Comparison of ENCODE assay signal across 14 cellular contexts in the genomic region with DNA sequence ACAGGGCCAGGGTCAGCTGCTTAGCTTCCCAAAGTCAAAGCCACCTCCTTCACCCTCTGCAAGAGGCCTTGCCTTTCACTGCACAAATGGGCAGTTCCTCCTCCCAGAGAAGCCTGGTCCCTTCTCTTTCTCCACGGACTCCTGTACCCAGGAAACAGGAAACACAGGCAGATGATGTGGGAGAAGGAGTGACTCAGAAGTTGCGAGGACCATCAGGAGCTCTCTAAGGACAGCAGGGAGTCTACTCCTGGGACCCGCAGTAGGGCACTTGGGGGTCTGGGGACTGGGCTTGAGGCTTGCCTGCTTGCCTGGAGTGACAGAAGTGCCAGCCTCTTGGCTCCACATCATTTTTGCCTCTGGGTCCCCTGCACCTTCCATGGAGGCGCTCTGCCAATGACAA. TPM values are rescaled to one million over a fixed set of nuclear protein-coding genes. Genes with fewer than 3 reads are reported as not detected.
A peak's percentile ranks its signal among the peaks of the same experiment; 100 is the strongest.
DNase-seq lines count a peak whose midpoint lies in the region; ATAC-seq, FAIRE-seq and TF ChIP-seq lines count a peak whose summit lies in the region.
"Had no signal": no experiment of that assay in that cellular context is flagged by ENCODE, and none has a peak within 500 bp of the region (broad histone marks: within the 10 kb centered on the region; RNA-seq: fewer than 3 reads in every experiment).

No MANE protein-coding gene starts in this region.

- CTCF ChIA-PET in endothelial cell of umbilical vein (lab: Charles Lee) = interaction anchor here (1.0 to 1.8 kb wide), 8 partner anchors 8 to 191 kb away, joined by 3 to 7 read pairs (median 4); a partner anchor contains a TSS

- intact Hi-C loops in endothelial cell of umbilical vein (cut with micrococcal nuclease) = loop anchor here (2.0 kb wide), 1 partner anchor 20 kb away; no protein-coding TSS in a partner anchor

- no peak overlapping the region for H3K4me2 ChIP-seq in endothelial cell of umbilical vein (ENCODE audit: insufficient read depth, low read length)
- peak overlapping the region; percentile 37 for H3K4me2 ChIP-seq in osteoblast (ENCODE audit: insufficient read depth, low read length)

- H3K27me3 ChIP-seq in endothelial cell of umbilical vein (ENCODE audit: control insufficient read depth in 2 of 2, insufficient read depth in 2 of 2, low read length in 2 of 2) (peaks cover 0 to 3% of the 10 kb centered on the region in 2 experiments), osteoblast (ENCODE audit: insufficient read depth, low read length) (peaks cover 13% of the 10 kb centered on the region)
- H3K27me3 ChIP-seq: gastrocnemius medialis had no signal

- peak; percentile 42 for DNase-seq in AG20443 (ENCODE audit: low spot score)
- DNase-seq in LHCN-M2 (ENCODE audit: low read depth) = peak; percentile 54
- peak; percentile 4 for DNase-seq in endothelial cell of umbilical vein (ENCODE audit: low read depth, low spot score)
- DNase-seq in osteoblast (ENCODE audit: insufficient read length, low spot score, missing footprints) = no peak
- no peak for DNase-seq in ACHN
- DNase-seq in germinal center (ENCODE audit: low spot score) = no peak
- DNase-seq in T-helper 17 cell = no peak
- no peak for DNase-seq in activated gamma-delta T cell (lab: John Stamatoyannopoulos, UW)
- DNase-seq: aorta; effector CD4-positive, alpha-beta T cell; gastrocnemius medialis; NCI-H2081; SHP77 treated with DMSO at 0.1 percent for 48 hours had no signal

- no peaks in the 10 kb centered on the region for H3K79me2 ChIP-seq in endothelial cell of umbilical vein (ENCODE audit: control insufficient read depth, insufficient read depth, low read length)
- no peaks in the 10 kb centered on the region for H3K79me2 ChIP-seq in osteoblast (ENCODE audit: insufficient read depth, low read length)

- H3K27ac ChIP-seq in endothelial cell of umbilical vein (ENCODE audit: insufficient read depth, low read depth, low read length) (no peak overlapping the region), osteoblast (ENCODE audit: low read depth, low read length) (no peak overlapping the region)
- H3K27ac ChIP-seq: gastrocnemius medialis had no signal

- in situ Hi-C loops in ACHN (cut with HindIII; ENCODE audit: low pct_ligation_motif_present, low pct_unique_long_range_greater_than_20kb, low sequenced_read_pairs) = no loop called here

- H3K9me1 ChIP-seq in endothelial cell of umbilical vein (replicated peaks; ENCODE audit: control insufficient read depth, extremely low read depth, insufficient read depth, low read length) = no peaks in the 10 kb centered on the region

- H3K9me3 ChIP-seq in endothelial cell of umbilical vein (replicated peaks; ENCODE audit: control insufficient read depth, insufficient read depth, low read length) = no peaks in the 10 kb centered on the region
- H3K9me3 ChIP-seq in osteoblast (ENCODE audit: low read depth, low read length) = no peaks in the 10 kb centered on the region
- no peaks in the 10 kb centered on the region for H3K9me3 ChIP-seq in T-helper 17 cell (ENCODE audit: control insufficient read depth, low read length, poor library complexity, severe bottlenecking)
- H3K9me3 ChIP-seq: gastrocnemius medialis had no signal

- ATAC-seq in T-helper 17 cell = no peak
- ATAC-seq: gastrocnemius medialis had no signal

- dilution Hi-C loops in endothelial cell of umbilical vein (cut with MboI; ENCODE audit: extremely low pct_ligation_motif_present, low sequenced_read_pairs) = no loop called here

- peaks cover 5% of the 10 kb centered on the region for H3K4me1 ChIP-seq in endothelial cell of umbilical vein (ENCODE audit: control insufficient read depth, extremely low read depth, insufficient read depth, low read length)
- peaks cover 12% of the 10 kb centered on the region for H3K4me1 ChIP-seq in osteoblast (ENCODE audit: insufficient read depth, low read length)

- POLR2A ChIA-PET in endothelial cell of umbilical vein (lab: Charles Lee) = no interaction called here

- H3K4me3 ChIP-seq in endothelial cell of umbilical vein (replicated peaks in 1 of 3; ENCODE audit: insufficient read depth in 1 of 3, low read depth in 1 of 3, low read length in 3 of 3) (no peak overlapping the region), osteoblast (ENCODE audit: insufficient read depth, low read length) (no peak overlapping the region)
- H3K4me3 ChIP-seq: gastrocnemius medialis had no signal

- no peak overlapping the region for H3K4me3 Mint-ChIP-seq in T-helper 17 cell

- H4K20me1 ChIP-seq in endothelial cell of umbilical vein (replicated peaks; ENCODE audit: control insufficient read depth, extremely low read depth, insufficient read depth, low read length) = no peaks in the 10 kb centered on the region
- H4K20me1 ChIP-seq in osteoblast (ENCODE audit: insufficient read depth, low read length) = no peaks in the 10 kb centered on the region

- BruUV-seq in endothelial cell of umbilical vein (replicated peaks; lab: Mats Ljungman, UMichigan) = no TSS peak

- no peaks in the 10 kb centered on the region for H3K36me3 ChIP-seq in endothelial cell of umbilical vein (ENCODE audit: control insufficient read depth in 2 of 2, extremely low read depth in 1 of 2, insufficient read depth in 2 of 2, low read length in 2 of 2)
- no peaks in the 10 kb centered on the region for H3K36me3 ChIP-seq in osteoblast (ENCODE audit: insufficient read depth, low read length)
- H3K36me3 ChIP-seq: gastrocnemius medialis had no signal

- H2AFZ ChIP-seq in endothelial cell of umbilical vein (ENCODE audit: low read depth, low read length) (no peak overlapping the region), osteoblast (ENCODE audit: low read length) (no peak overlapping the region)

- peaks cover 28% of the 10 kb centered on the region for H3K27me3 Mint-ChIP-seq in T-helper 17 cell

- no peaks in the 10 kb centered on the region for H3K36me3 Mint-ChIP-seq in T-helper 17 cell (ENCODE audit: low read depth)

- peaks cover 6% of the 10 kb centered on the region for H3K4me1 Mint-ChIP-seq in T-helper 17 cell

- no peak overlapping the region for H3K27ac Mint-ChIP-seq in T-helper 17 cell
- H3K27ac Mint-ChIP-seq: activated T-helper 2 cell treated with anti-CD3 and anti-CD28 coated beads, Interferon-gamma antibody, Interleukin-2, Interleukin-4, amounts not matched to agents 10 μg/mL and 5 μg/mL and 100 μg/mL, durations not matched to agents 14 hours and 24 hours and 36 hours had no signal

- FAIRE-seq in endothelial cell of umbilical vein (lab: Jason Lieb, UNC) = no peak

- no peak for TF ChIP-seq CTCF in endothelial cell of umbilical vein (IDR thresholded peaks at IDR 0.05; ENCODE audit: extremely low read depth in 1 of 2, insufficient read depth in 1 of 2, low read depth in 1 of 2, low read length in 2 of 2)
- TF ChIP-seq CTCF in osteoblast (IDR thresholded peaks at IDR 0.05; ENCODE audit: extremely low read depth, low read depth, low read length) = no peak

- H3K9ac ChIP-seq in endothelial cell of umbilical vein (replicated peaks; ENCODE audit: extremely low read depth, insufficient read depth, low read length) = no peak overlapping the region

- TF ChIP-seq POLR2A in endothelial cell of umbilical vein (IDR thresholded peaks at IDR 0.05; ENCODE audit: low read depth, low read length) = no peak

TF ChIP-seq in endothelial cell of umbilical vein, 7 proteins besides CTCF, POLR2A, EP300 and RAD21:
- TF ChIP-seq JUN (IDR thresholded peaks at IDR 0.05; ENCODE audit: borderline replicate concordance, insufficient read depth, insufficient read length, low read depth) (no peak), GATA2 (IDR thresholded peaks at IDR 0.05; ENCODE audit: insufficient read depth, insufficient read length, low read depth, low read length) (no peak), POLR2AphosphoS5 (IDR thresholded peaks at IDR 0.05; ENCODE audit: insufficient read depth, low read depth, low read length) (no peak), MYC (IDR thresholded peaks at IDR 0.05; ENCODE audit: low read depth, low read length) (no peak), FOS (IDR thresholded peaks at IDR 0.05; ENCODE audit: borderline replicate concordance, insufficient read depth, low read length) (no peak), EZH2 (IDR thresholded peaks at IDR 0.05; ENCODE audit: borderline replicate concordance, low read depth, low read length, severe bottlenecking) (no peak)
- TF ChIP-seq, protein P1, sequence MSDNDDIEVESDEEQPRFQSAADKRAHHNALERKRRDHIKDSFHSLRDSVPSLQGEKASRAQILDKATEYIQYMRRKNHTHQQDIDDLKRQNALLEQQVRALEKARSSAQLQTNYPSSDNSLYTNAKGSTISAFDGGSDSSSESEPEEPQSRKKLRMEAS (IDR thresholded peaks at IDR 0.05; ENCODE audit: insufficient read depth, insufficient read length) = no peak
TF ChIP-seq in endothelial cell of umbilical vein: peak in this region for 0.

RNA-seq across cellular contexts. Expression of a gene that starts 47.4 kb away (rescaled TPM):
- 4.9 and 6.0 TPM in 2 replicates for total RNA-seq in LHCN-M2 (2014; rRNA removed)
- 4.7 TPM for polyA plus RNA-seq in LHCN-M2 (2012)
- total RNA-seq in endothelial cell of umbilical vein = 55.6 and 80.2 TPM in 2 replicates
- 31.5 and 35.4 TPM in 2 replicates for polyA plus RNA-seq in endothelial cell of umbilical vein
- polyA plus RNA-seq in endothelial cell of umbilical vein (2011; cell fraction: cytosol; rRNA removed) = 27.3 and 30.1 TPM in 2 replicates
- 186 and 212 TPM in 2 replicates for polyA plus RNA-seq in endothelial cell of umbilical vein (2011; cell fraction: nucleus; rRNA removed)
- 53.9 and 70.0 TPM in 2 replicates for polyA plus RNA-seq in endothelial cell of umbilical vein (2012)
- 78.7 and 82.4 TPM in 2 replicates for polyA minus RNA-seq in endothelial cell of umbilical vein
- polyA minus RNA-seq in endothelial cell of umbilical vein (2011; cell fraction: cytosol; rRNA and poly(A)+ RNA removed) = 11.1 TPM
- 102 and 106 TPM in 2 replicates for polyA minus RNA-seq in endothelial cell of umbilical vein (2011; cell fraction: nucleus; rRNA and poly(A)+ RNA removed)
- total RNA-seq in osteoblast = 6.2 and 6.5 TPM in 2 replicates
- total RNA-seq in T-helper 17 cell = 10 to 100 TPM; 36.7 to 46.7 TPM

Comparison
In these comparisons a context has a peak if more than half of its experiments do, and no peak if none do; other contexts are left out.
1. DNase-seq: peak in AG20443 (single experiment), LHCN-M2 (single experiment) and endothelial cell of umbilical vein (single experiment); none in osteoblast (single experiment), ACHN (single experiment), germinal center (single experiment), T-helper 17 cell (0 of 3) and activated gamma-delta T cell (single experiment).